24 cellular contexts compared by ENCODE assay signal in genomic region chr7:79459381-79459780, GRCh38. TPM values are rescaled to one million over a fixed set of nuclear protein-coding genes. Genes with fewer than 3 reads are reported as not detected.
DNase-seq lines count a peak whose midpoint lies in the region; ATAC-seq and TF ChIP-seq lines count a peak whose summit lies in the region.
"Had no signal": no experiment of that assay in that cellular context is flagged by ENCODE, and none has a peak within 500 bp of the region (broad histone marks: within the 10 kb centered on the region; RNA-seq: fewer than 3 reads in every experiment).

No MANE protein-coding gene starts in this region.

- in situ Hi-C loops in GM23248 (cut with MboI) = no loop called here

- H3K79me2 ChIP-seq in GM23248 (ENCODE audit: insufficient read depth) = peaks cover 78% of the 10 kb centered on the region

- peak overlapping the region; percentile 80 for H3K27ac Mint-ChIP-seq in chondrocyte (ENCODE audit: unreplicated experiment)
- H3K27ac Mint-ChIP-seq: stimulated activated naive B cell treated with anti-CD40 and anti-IgM and Interleukin-4, amounts not matched to agents 10 μg/mL and 1 μg/mL and 100 μg/mL, for 72 hours had no signal

- H3K4me3 Mint-ChIP-seq in chondrocyte (ENCODE audit: unreplicated experiment) = no peak overlapping the region
- H3K4me3 Mint-ChIP-seq: stimulated activated naive B cell treated with anti-CD40 and anti-IgM and Interleukin-4, amounts not matched to agents 10 μg/mL and 1 μg/mL and 100 μg/mL, for 72 hours had no signal

- peaks cover 33% of the 10 kb centered on the region for H3F3A ChIP-seq in GM23248 (ENCODE audit: insufficient read depth)

- H3K9me2 ChIP-seq in GM23248 (ENCODE audit: insufficient read depth) = no peaks in the 10 kb centered on the region

- H3K27me3 ChIP-seq in GM23248 (replicated peaks; ENCODE audit: insufficient read depth) (no peaks in the 10 kb centered on the region), tibial artery (no peaks in the 10 kb centered on the region)
- H3K27me3 ChIP-seq: tibial nerve had no signal

- no peaks in the 10 kb centered on the region for H3K27me3 Mint-ChIP-seq in chondrocyte (ENCODE audit: low read depth)

- H3K36me3 Mint-ChIP-seq in chondrocyte (ENCODE audit: low read depth) = peaks cover 10% of the 10 kb centered on the region
- H3K36me3 Mint-ChIP-seq: stimulated activated naive B cell treated with anti-CD40 and anti-IgM and Interleukin-4, amounts not matched to agents 10 μg/mL and 1 μg/mL and 100 μg/mL, for 72 hours had no signal

- peak overlapping the region; percentile 61 for H3K4me2 ChIP-seq in GM23248 (ENCODE audit: unreplicated experiment)

- H3K27ac ChIP-seq in GM23248 (peak overlapping the region; percentile 68), tibial artery (peak overlapping the region; percentile 63 to 97)
- H3K27ac ChIP-seq: heart right ventricle, neutrophil, WERI-Rb-1 had no signal

- 7 to 17% methylated on average over 3 of the region's 3 CpGs for WGBS in GM23248 (ENCODE audit: low coverage in 1 of 2, low lambda C conversion rate in 2 of 2, missing lambda C conversion rate in 2 of 2), 2 experiments

- H3K4me3 ChIP-seq in GM23248 (peak overlapping the region; percentile 12; the same call in 1 of the 2 replicates), mucosa of descending colon (no peak overlapping the region), tibial artery (no peak overlapping the region)
- H3K4me3 ChIP-seq: heart right ventricle, tibial nerve had no signal

- H3K9me3 Mint-ChIP-seq in chondrocyte (ENCODE audit: low read depth) = no peaks in the 10 kb centered on the region
- H3K9me3 Mint-ChIP-seq: stimulated activated naive B cell treated with anti-CD40 and anti-IgM and Interleukin-4, amounts not matched to agents 10 μg/mL and 1 μg/mL and 100 μg/mL, for 72 hours had no signal

- peak; percentile 23 for ATAC-seq in mucosa of descending colon
- ATAC-seq: left colon; Right ventricle myocardium inferior; stimulated activated naive B cell treated with anti-CD40 and anti-IgM and Interleukin-4, amounts not matched to agents 10 μg/mL and 1 μg/mL and 100 μg/mL, for 72 hours had no signal

- peak; percentile 66 for DNase-seq in GM23248
- no peak for DNase-seq in chondrocyte (ENCODE audit: low spot score)
- no peak for DNase-seq in mucosa of descending colon
- peak; percentile 49 to 69 for DNase-seq in tibial artery
- DNase-seq in NCI-H2227 treated with DMSO at 0.1 percent for 48 hours (lab: John Stamatoyannopoulos, UW) = no peak
- DNase-seq in NCI-H446 treated with DMSO at 0.1 percent for 48 hours (lab: John Stamatoyannopoulos, UW) = no peak
- no peak for DNase-seq in kidney glomerular epithelial cell (lab: John Stamatoyannopoulos, UW)
- DNase-seq: activated naive CD4-positive, alpha-beta T cell treated with anti-CD3 and anti-CD28 coated beads, Interleukin-2, amount 50 U/mL, for 16 hours; anterior cingulate cortex; caudate nucleus; GF-D8; heart right ventricle; Kasumi-1; left colon; NCI-H1092; NCI-H1930; NCI-H345; NCI-H82; stimulated activated CD4-positive, alpha-beta T cell treated with anti-CD3 and anti-CD28 coated beads, Interleukin-4, amount 100 ng/mL, for 24 hours; stimulated activated naive B cell treated with anti-CD40 and anti-IgM and Interleukin-4, amounts not matched to agents 10 μg/mL and 1 μg/mL and 100 μg/mL, for 72 hours; WERI-Rb-1 had no signal

- peaks cover 53% of the 10 kb centered on the region for H3K4me1 Mint-ChIP-seq in chondrocyte (ENCODE audit: low read depth)

- intact Hi-C loops in mucosa of descending colon (cut with DNase I, micrococcal nuclease) (no loop called here), tibial artery (cut with DNase I; ENCODE audit: low total_unique reads) (no loop called here)

- peak overlapping the region; percentile 24; the same call in 1 of the 2 replicates for H2AFZ ChIP-seq in GM23248

- TF ChIP-seq CTCF in chondrocyte (IDR thresholded peaks at IDR 0.05) (no peak), mucosa of descending colon (IDR thresholded peaks at IDR 0.05) (no peak), tibial artery (IDR thresholded peaks at IDR 0.05) (no peak)

- H3K36me3 ChIP-seq in GM23248 (ENCODE audit: low read depth) (peaks cover 11% of the 10 kb centered on the region; the same call in 1 of the 2 replicates), mucosa of descending colon (ENCODE audit: low read depth) (no peaks in the 10 kb centered on the region), tibial artery (peaks cover 0 to 13% (median 0%) of the 10 kb centered on the region in 3 donors)
- H3K36me3 ChIP-seq: neutrophil, WERI-Rb-1 had no signal

- peak overlapping the region; percentile 44 for H3K9ac ChIP-seq in GM23248

- peaks cover 45% of the 10 kb centered on the region for H3K4me1 ChIP-seq in GM23248 (ENCODE audit: insufficient read depth)
- H3K4me1 ChIP-seq in mucosa of descending colon (ENCODE audit: low read depth) = no peaks in the 10 kb centered on the region
- peaks cover 0 to 73% (median 41%) of the 10 kb centered on the region in 4 donors for H3K4me1 ChIP-seq in tibial artery

- no peaks in the 10 kb centered on the region for H4K20me1 ChIP-seq in GM23248 (ENCODE audit: insufficient read depth)

- H3K9me3 ChIP-seq in GM23248 (ENCODE audit: low read depth) = no peaks in the 10 kb centered on the region
- no peaks in the 10 kb centered on the region for H3K9me3 ChIP-seq in mucosa of descending colon
- no peaks in the 10 kb centered on the region for H3K9me3 ChIP-seq in tibial artery
- H3K9me3 ChIP-seq: heart right ventricle, neutrophil, tibial nerve had no signal

RNA-seq across cellular contexts. Expression of gene MAGI2, which starts 5.9 kb away (rescaled TPM):
- 4.1 and 8.1 TPM in 2 replicates for total RNA-seq in GM23248 (2014; rRNA removed; shearing (Covaris generic))
- polyA plus RNA-seq in GM23248 (2016; fragmentation: Nextera tagmentation; extraction: Ambion mirVana) = 2.2 and 3.5 TPM in 2 replicates
- total RNA-seq in chondrocyte (5.8 to 11.8 TPM (median 6.0 TPM) in 3 replicates), mucosa of descending colon (10 to 100 TPM in 1 of 3 donors, 1 to 10 TPM in 2; 1.9 to 14.5 (median 2.7) TPM)

Comparison
In these comparisons a context has a peak if more than half of its experiments do, and no peak if none do; other contexts are left out.
1. DNase-seq: peak in GM23248 (single experiment) and tibial artery (2 of 2); none in chondrocyte (single experiment), mucosa of descending colon (0 of 3), NCI-H2227 treated with DMSO at 0.1 percent for 48 hours (single experiment), NCI-H446 treated with DMSO at 0.1 percent for 48 hours (single experiment) and kidney glomerular epithelial cell (single experiment).